ENCODE assay signal across 1 cellular context in genomic region chr3:37103103-37103815, GRCh38.
TF ChIP-seq lines count a peak whose summit lies in the region.

No MANE protein-coding gene starts in this region.

TF ChIP-seq in IMR-90, 13 proteins besides CTCF, POLR2A, EP300 and RAD21:
- TF ChIP-seq CEBPB (IDR thresholded peaks at IDR 0.05; ENCODE audit: low read depth, low read length): no peak
- no peak for TF ChIP-seq MXI1 (IDR thresholded peaks at IDR 0.05; ENCODE audit: borderline replicate concordance, low read depth, low read length)
- TF ChIP-seq MAFK (IDR thresholded peaks at IDR 0.05; ENCODE audit: low read depth, low read length): no peak
- no peak for TF ChIP-seq RFX5 (IDR thresholded peaks at IDR 0.05; ENCODE audit: low read depth, low read length)
- TF ChIP-seq BHLHE40 (IDR thresholded peaks at IDR 0.05; ENCODE audit: low read depth, low read length): no peak
